Comparison of ENCODE assay signal across 29 cellular contexts in genomic region chr17:82665226-82665625, GRCh38.
"Had no signal": no experiment of that assay in that cellular context is flagged by ENCODE, and none has a peak within 500 bp of the region (broad histone marks: within the 10 kb centered on the region; RNA-seq: fewer than 3 reads in every experiment).

No MANE protein-coding gene starts in this region.

- H3K9me3 ChIP-seq: breast epithelium, left lung, right atrium auricular region, suprapubic skin, tibial nerve had no signal

- H3K4me3 Mint-ChIP-seq: activated naive CD4-positive, alpha-beta T cell treated with anti-CD3 and anti-CD28 coated beads, Interleukin-2, amount 10 ng/mL, durations not matched to agents 7 days and 5 days; activated naive CD8-positive, alpha-beta T cell treated with anti-CD3 and anti-CD28 coated beads, Interleukin-2, amount 10 ng/mL, durations not matched to agents 7 days and 5 days; central memory CD8-positive, alpha-beta T cell; natural killer cell treated with Interleukin-12 subunit alpha and Interleukin-12 subunit beta and Interleukin-15 and Interleukin-18, amount 100 ng/mL, for 72 hours; stimulated activated memory B cell treated with anti-CD40 and anti-IgM and Interleukin-4, amounts not matched to agents 10 μg/mL and 1 μg/mL and 100 μg/mL, for 72 hours; stimulated activated naive CD8-positive, alpha-beta T cell treated with anti-CD3 and anti-CD28 coated beads, Interleukin-15, amount 100 ng/mL, for 72 hours; T-helper 1 cell treated with Interleukin-12 subunit alpha and Interleukin-12 subunit beta and Interleukin-4 antibody, amounts not matched to agents 30 μg/mL and 1 μg/mL, for 36 hours had no signal

- H3K9me3 Mint-ChIP-seq: activated naive CD8-positive, alpha-beta T cell treated with anti-CD3 and anti-CD28 coated beads, Interleukin-2, amount 10 ng/mL, durations not matched to agents 7 days and 5 days; central memory CD8-positive, alpha-beta T cell; natural killer cell treated with Interleukin-12 subunit alpha and Interleukin-12 subunit beta and Interleukin-15 and Interleukin-18, amount 100 ng/mL, for 72 hours; stimulated activated memory B cell treated with anti-CD40 and anti-IgM and Interleukin-4, amounts not matched to agents 10 μg/mL and 1 μg/mL and 100 μg/mL, for 72 hours; stimulated activated naive CD8-positive, alpha-beta T cell treated with anti-CD3 and anti-CD28 coated beads, Interleukin-15, amount 100 ng/mL, for 72 hours; T-helper 1 cell treated with Interleukin-12 subunit alpha and Interleukin-12 subunit beta and Interleukin-4 antibody, amounts not matched to agents 30 μg/mL and 1 μg/mL, for 36 hours had no signal

- H3K27ac Mint-ChIP-seq: activated naive CD4-positive, alpha-beta T cell treated with anti-CD3 and anti-CD28 coated beads, Interleukin-2, amount 10 ng/mL, durations not matched to agents 7 days and 5 days; activated naive CD8-positive, alpha-beta T cell treated with anti-CD3 and anti-CD28 coated beads, Interleukin-2, amount 10 ng/mL, durations not matched to agents 7 days and 5 days; natural killer cell treated with Interleukin-12 subunit alpha and Interleukin-12 subunit beta and Interleukin-15 and Interleukin-18, amount 100 ng/mL, for 72 hours; stimulated activated memory B cell treated with anti-CD40 and anti-IgM and Interleukin-4, amounts not matched to agents 10 μg/mL and 1 μg/mL and 100 μg/mL, for 72 hours; stimulated activated naive CD8-positive, alpha-beta T cell treated with anti-CD3 and anti-CD28 coated beads, Interleukin-15, amount 100 ng/mL, for 72 hours; T-helper 1 cell treated with Interleukin-12 subunit alpha and Interleukin-12 subunit beta and Interleukin-4 antibody, amounts not matched to agents 30 μg/mL and 1 μg/mL, for 36 hours had no signal

- H3K36me3 Mint-ChIP-seq: activated naive CD4-positive, alpha-beta T cell treated with anti-CD3 and anti-CD28 coated beads, Interleukin-2, amount 10 ng/mL, durations not matched to agents 7 days and 5 days; activated naive CD8-positive, alpha-beta T cell treated with anti-CD3 and anti-CD28 coated beads, Interleukin-2, amount 10 ng/mL, durations not matched to agents 7 days and 5 days; natural killer cell treated with Interleukin-12 subunit alpha and Interleukin-12 subunit beta and Interleukin-15 and Interleukin-18, amount 100 ng/mL, for 72 hours; stimulated activated memory B cell treated with anti-CD40 and anti-IgM and Interleukin-4, amounts not matched to agents 10 μg/mL and 1 μg/mL and 100 μg/mL, for 72 hours had no signal

- H3K27me3 Mint-ChIP-seq: activated naive CD8-positive, alpha-beta T cell treated with anti-CD3 and anti-CD28 coated beads, Interleukin-2, amount 10 ng/mL, durations not matched to agents 7 days and 5 days; central memory CD8-positive, alpha-beta T cell; natural killer cell treated with Interleukin-12 subunit alpha and Interleukin-12 subunit beta and Interleukin-15 and Interleukin-18, amount 100 ng/mL, for 72 hours; stimulated activated memory B cell treated with anti-CD40 and anti-IgM and Interleukin-4, amounts not matched to agents 10 μg/mL and 1 μg/mL and 100 μg/mL, for 72 hours had no signal

- H3K4me3 ChIP-seq: breast epithelium, left lung, lung, right atrium auricular region, smooth muscle cell, suprapubic skin, tibial nerve had no signal

- H3K4me1 ChIP-seq: breast epithelium, parathyroid adenoma had no signal

- H3K27ac ChIP-seq: breast epithelium, left lung, parathyroid adenoma, right atrium auricular region, suprapubic skin, VCaP had no signal

- DNase-seq: activated CD4-positive, alpha-beta T cell treated with anti-CD3 and anti-CD28 coated beads for 48 hours; activated CD4-positive, alpha-beta T cell treated with anti-CD3 and anti-CD28 coated beads, Interleukin-2, amount 50 U/mL, for 48 hours; activated CD8-positive, alpha-beta memory T cell treated with anti-CD3 and anti-CD28 coated beads for 24 hours; activated gamma-delta T cell; activated naive CD4-positive, alpha-beta T cell treated with anti-CD3 and anti-CD28 coated beads, Interleukin-2, amount 10 ng/mL, durations not matched to agents 7 days and 5 days; activated naive CD8-positive, alpha-beta T cell treated with anti-CD3 and anti-CD28 coated beads, Interleukin-2, amount 10 ng/mL, durations not matched to agents 7 days and 5 days; dermis blood vessel endothelial cell; effector memory CD4-positive, alpha-beta T cell; kidney glomerular epithelial cell; mesendoderm; stimulated activated CD4-positive, alpha-beta T cell treated with anti-CD3 and anti-CD28 coated beads, Interleukin-1b, Interleukin-23, amount 100 ng/mL, for 48 hours; stimulated activated CD4-positive, alpha-beta T cell treated with anti-CD3 and anti-CD28 coated beads, Interleukin-4, amount 100 ng/mL, for 4 hours; stimulated activated CD8-positive, alpha-beta memory T cell treated with anti-CD3 and anti-CD28 coated beads, Interleukin-4, amount 100 ng/mL, for 48 hours; stimulated activated naive CD8-positive, alpha-beta T cell treated with anti-CD3 and anti-CD28 coated beads, Interleukin-15, amount 100 ng/mL, for 72 hours; SW 1271; T-helper 9 cell had no signal

- H3K27me3 ChIP-seq: breast epithelium, left lung, right atrium auricular region, suprapubic skin, tibial nerve had no signal

- H3K9ac ChIP-seq: parathyroid adenoma had no signal

- H2AFZ ChIP-seq: parathyroid adenoma had no signal

- H3K4me2 ChIP-seq: smooth muscle cell had no signal

- H3K79me2 ChIP-seq: parathyroid adenoma had no signal

- H3K36me3 ChIP-seq: breast epithelium, left lung, right atrium auricular region had no signal
